Comparison of ENCODE assay signal across 8 cellular contexts in the genomic region with DNA sequence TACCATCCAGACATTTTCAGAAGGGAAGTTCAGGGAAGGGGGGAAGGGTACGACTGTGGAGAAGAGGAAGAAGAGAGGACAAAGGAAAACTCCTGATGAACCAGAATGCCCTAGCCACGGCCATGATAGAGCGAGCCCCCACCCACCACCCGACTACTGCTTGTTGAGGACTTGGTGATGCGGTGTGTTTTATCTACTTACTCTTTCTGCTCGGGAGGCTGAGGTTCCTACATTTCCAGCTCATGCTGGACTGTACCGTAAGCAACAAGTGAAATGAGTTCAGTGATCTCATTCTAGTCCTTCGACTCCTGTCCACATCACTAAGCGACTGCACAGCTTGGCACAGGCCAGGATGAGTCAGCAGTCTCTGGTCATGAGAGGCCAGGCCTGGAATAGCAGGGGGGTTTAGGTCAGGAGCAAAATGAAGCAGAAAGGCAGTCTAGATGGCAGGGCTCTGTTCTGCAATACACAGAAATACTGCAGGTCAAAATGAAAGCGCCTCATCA.
DNase-seq lines count a peak whose midpoint lies in the region; ATAC-seq and TF ChIP-seq lines count a peak whose summit lies in the region.

No MANE protein-coding gene starts in this region.

- whole genome bisulfite sequencing in lower leg skin, 2 donors: 45 to 50% methylated on average over 10 of the region's 10 CpGs

- H3K4me3 ChIP-seq in dorsolateral prefrontal cortex (peak overlapping the region; percentile 11 to 64 (median 47)), lower leg skin (ENCODE audit: low read depth, poor library complexity, severe bottlenecking) (no peak overlapping the region)

- no peak for TF ChIP-seq POLR2A in lower leg skin (IDR thresholded peaks at IDR 0.05)

- no peak for ATAC-seq in GM21526 (IDR thresholded peaks at IDR 0.05; ENCODE audit: low FRiP score, unreplicated experiment)
- no peak for ATAC-seq in GM18907 (IDR thresholded peaks at IDR 0.05; ENCODE audit: unreplicated experiment)

- peak overlapping the region; percentile 70 to 97 (median 91) for H3K27ac ChIP-seq in dorsolateral prefrontal cortex

- no peaks in the 10 kb centered on the region for H3K27me3 ChIP-seq in dorsolateral prefrontal cortex

- TF ChIP-seq CTCF in dorsolateral prefrontal cortex (IDR thresholded peaks at IDR 0.05 in 54 of 56, conservative IDR thresholded peaks at IDR 0.05 in 2 of 56; ENCODE audit: low read depth in 1 of 56, partially characterized antibody in 56 of 56) (peak in 15 of 56 donors; percentile 4 to 28 (median 16)), lower leg skin (IDR thresholded peaks at IDR 0.05) (no peak)

- DNase-seq in COLO668 (lab: John Stamatoyannopoulos, UW; ENCODE audit: unreplicated experiment) (peak; percentile 2), NCI-H69 (lab: John Stamatoyannopoulos, UW) (peak; percentile 42), dorsolateral prefrontal cortex (peak; percentile 72 to 93 (median 88)), lower leg skin (ENCODE audit: low spot score in 2 of 2) (peak; percentile 92 to 96), superior temporal gyrus (ENCODE audit: extremely low spot score) (peak; percentile 94), NOMO-1 treated with dmso at 0.1 percent for 144 hours (lab: John Stamatoyannopoulos, UW; ENCODE audit: unreplicated experiment) (no peak)

- intact Hi-C loops in dorsolateral prefrontal cortex (cut with DNase I) (loop anchor here in 1 of 2 donors (10.0 kb wide), 2 partner anchors 130 to 170 kb away; no protein-coding TSS in a partner anchor), lower leg skin (cut with DNase I; ENCODE audit: low total_unique reads) (no loop called here)
